Comparison of ENCODE assay signal across 19 cellular contexts in genomic region chr11:57727185-57727584, GRCh38. TPM values are rescaled to one million over a fixed set of nuclear protein-coding genes. Genes with fewer than 3 reads are reported as not detected.
"Had no signal": no experiment of that assay in that cellular context is flagged by ENCODE, and none has a peak within 500 bp of the region (broad histone marks: within the 10 kb centered on the region; RNA-seq: fewer than 3 reads in every experiment).

No MANE protein-coding gene starts in this region.

- H3K4me1 ChIP-seq: lower lobe of right lung, sigmoid colon, testis had no signal

- H3K4me1 Mint-ChIP-seq: neural progenitor cell had no signal

- H3K9me3 Mint-ChIP-seq: activated CD4-positive, alpha-beta memory T cell treated with anti-CD3 and anti-CD28 coated beads for 36 hours; activated naive CD4-positive, alpha-beta T cell treated with anti-CD3 and anti-CD28 coated beads, Interleukin-2, amount 50 U/mL, for 24 hours; neural progenitor cell had no signal

- H3K4me3 Mint-ChIP-seq: activated CD4-positive, alpha-beta memory T cell treated with anti-CD3 and anti-CD28 coated beads for 36 hours; activated naive CD4-positive, alpha-beta T cell treated with anti-CD3 and anti-CD28 coated beads, Interleukin-2, amount 50 U/mL, for 24 hours; neural progenitor cell had no signal

- H3K27me3 Mint-ChIP-seq: activated CD4-positive, alpha-beta memory T cell treated with anti-CD3 and anti-CD28 coated beads for 36 hours; activated naive CD4-positive, alpha-beta T cell treated with anti-CD3 and anti-CD28 coated beads, Interleukin-2, amount 50 U/mL, for 24 hours had no signal

- H3K4me3 ChIP-seq: coronary artery, heart right ventricle, lower lobe of right lung, neural progenitor cell, ovary, sigmoid colon, spleen, stomach, testis, upper lobe of left lung had no signal

- H3K27me3 ChIP-seq: heart right ventricle, neural progenitor cell, ovary, sigmoid colon, spleen, stomach, testis, upper lobe of left lung had no signal

- H3K9me3 ChIP-seq: heart right ventricle, lower lobe of right lung, ovary, sigmoid colon, spleen, stomach, testis, upper lobe of left lung had no signal

- H3K4me2 ChIP-seq: neural progenitor cell had no signal

- DNase-seq: activated CD4-positive, alpha-beta memory T cell treated with anti-CD3 and anti-CD28 coated beads for 36 hours; activated CD4-positive, alpha-beta T cell treated with anti-CD3 and anti-CD28 coated beads for 1 hour; caudate nucleus; effector CD4-positive, alpha-beta T cell; heart right ventricle; left colon; lower lobe of right lung; ovary; sigmoid colon; spleen; stomach; testis; upper lobe of left lung had no signal

- H3K27ac ChIP-seq: coronary artery, heart right ventricle, lower lobe of right lung, neural progenitor cell, ovary, sigmoid colon, spleen, stomach, testis, upper lobe of left lung had no signal

- ATAC-seq: heart right ventricle, left colon, lower lobe of right lung had no signal

- H3K27ac Mint-ChIP-seq: activated CD4-positive, alpha-beta memory T cell treated with anti-CD3 and anti-CD28 coated beads for 36 hours; activated naive CD4-positive, alpha-beta T cell treated with anti-CD3 and anti-CD28 coated beads, Interleukin-2, amount 50 U/mL, for 24 hours; neural progenitor cell had no signal

- H2AFZ ChIP-seq: neural progenitor cell had no signal

- H3K36me3 Mint-ChIP-seq: activated naive CD4-positive, alpha-beta T cell treated with anti-CD3 and anti-CD28 coated beads, Interleukin-2, amount 50 U/mL, for 24 hours had no signal

- H3K36me3 ChIP-seq: neural progenitor cell, ovary had no signal

RNA-seq across cellular contexts. Expression of gene BTBD18, which starts 24.4 kb away (rescaled TPM):
- total RNA-seq: activated CD4-positive, alpha-beta memory T cell treated with anti-CD3 and anti-CD28 coated beads for 36 hours; fibroblast of lung; frontal cortex; heart right ventricle; left colon; lower lobe of right lung; ovary; sigmoid colon; spleen; stomach; T-helper 1 cell treated with Interleukin-12 subunit alpha and Interleukin-12 subunit beta and Interleukin-4 antibody, amounts not matched to agents 30 ng/mL and 1 ng/mL, for 36 hours; upper lobe of left lung had no signal
- polyA plus RNA-seq: fibroblast of lung, heart right ventricle, spleen, stomach had no signal
